In genomic region chr2:9554841-9555337, GRCh38 we compare ENCODE assay signal across 8 cellular contexts. TPM values are rescaled to one million over a fixed set of nuclear protein-coding genes. Genes with fewer than 3 reads are reported as not detected.
DNase-seq lines count a peak whose midpoint lies in the region; ATAC-seq, FAIRE-seq and TF ChIP-seq lines count a peak whose summit lies in the region.

No MANE protein-coding gene starts in this region.

- ATAC-seq in HG02852 (IDR thresholded peaks at IDR 0.05; ENCODE audit: unreplicated experiment): no peak
- ATAC-seq in HG03521 (IDR thresholded peaks at IDR 0.05; ENCODE audit: unreplicated experiment): no peak

- TF ChIP-seq POLR2A in Raji (IDR thresholded peaks at IDR 0.05; ENCODE audit: insufficient read depth, low read depth, low read length): peak; percentile 38; the same call in 1 of the 2 replicates

- no peak for TF ChIP-seq CTCF in HFF-Myc (IDR thresholded peaks at IDR 0.05; ENCODE audit: low read depth, low read length, missing control alignments)

- H3K27ac ChIP-seq in iPS-18a (ENCODE audit: low read length) (peak overlapping the region; percentile 63), small intestine (ENCODE audit: low read depth in 1 of 2, low read length in 1 of 2) (peak overlapping the region; percentile 88 to 100)

- no peak for FAIRE-seq in small intestine (lab: Jason Lieb, UNC)

- 0% methylated on average over 11 of the region's 11 CpGs for WGBS in small intestine, 3 donors

- H3K27me3 ChIP-seq in iPS-18a (ENCODE audit: control insufficient read depth, insufficient read depth, low read length): no peaks in the 10 kb centered on the region
- H3K27me3 ChIP-seq in small intestine (ENCODE audit: control insufficient read depth in 2 of 2, insufficient read depth in 2 of 2, low read length in 2 of 2): no peaks in the 10 kb centered on the region

- peaks cover 16% of the 10 kb centered on the region for H3K4me1 ChIP-seq in iPS-18a (ENCODE audit: control insufficient read depth, low read depth, low read length)
- H3K4me1 ChIP-seq in small intestine (ENCODE audit: control insufficient read depth in 2 of 2, insufficient read depth in 1 of 2, low read depth in 1 of 2, low read length in 1 of 2): peaks cover 0 to 10% of the 10 kb centered on the region in 2 donors

- H3K9ac ChIP-seq in iPS-18a (ENCODE audit: low read length): peak overlapping the region; percentile 78

- DNase-seq in Ammon's horn (ENCODE audit: low spot score) (peak; percentile 46), HFF-Myc (ENCODE audit: extremely low read depth, low read depth) (peak; percentile 51), astrocyte of the hippocampus (ENCODE audit: low read depth, low spot score) (peak; percentile 72), small intestine (peak; percentile 59)

- H3K9me3 ChIP-seq in iPS-18a (ENCODE audit: control insufficient read depth, low read depth, low read length) (no peaks in the 10 kb centered on the region), small intestine (ENCODE audit: control insufficient read depth, low read depth) (no peaks in the 10 kb centered on the region)

- H3K4me3 ChIP-seq in HFF-Myc (replicated peaks; ENCODE audit: low read depth, low read length): peak overlapping the region; percentile 92
- H3K4me3 ChIP-seq in iPS-18a (ENCODE audit: low read length): peak overlapping the region; percentile 92
- H3K4me3 ChIP-seq in small intestine (ENCODE audit: low read depth in 1 of 2, low read length in 2 of 2): peak overlapping the region; percentile 85 to 91

- no peaks in the 10 kb centered on the region for H3K36me3 ChIP-seq in iPS-18a (ENCODE audit: control insufficient read depth, low read depth, low read length)
- H3K36me3 ChIP-seq in small intestine (ENCODE audit: control insufficient read depth in 2 of 2, insufficient read depth in 2 of 2, low read length in 2 of 2): no peaks in the 10 kb centered on the region

RNA-seq across cellular contexts. Expression of gene ADAM17, which starts 0.7 kb away (rescaled TPM):
- polyA plus RNA-seq in small intestine: 1 to 10 TPM; 2.9 to 7.9 (median 3.5) TPM
